ENCODE assay signal across 11 cellular contexts in genomic region chr2:26640331-26640745, GRCh38. TPM values are rescaled to one million over a fixed set of nuclear protein-coding genes. Genes with fewer than 3 reads are reported as not detected.
DNase-seq lines count a peak whose midpoint lies in the region; ATAC-seq and TF ChIP-seq lines count a peak whose summit lies in the region.
"Had no signal": no experiment of that assay in that cellular context is flagged by ENCODE, and none has a peak within 500 bp of the region (broad histone marks: within the 10 kb centered on the region; RNA-seq: fewer than 3 reads in every experiment).

No MANE protein-coding gene starts in this region.

- WGBS in right lobe of liver (ENCODE audit: insufficient coverage, low coverage, low lambda C conversion rate, missing lambda C conversion rate) = 17% methylated on average over 6 of the region's 8 CpGs

- in situ Hi-C loops in brain microvascular endothelial cell (cut with HindIII; ENCODE audit: low pct_ligation_motif_present, low sequenced_read_pairs) = no loop called here

- DNase-seq in BJ (ENCODE audit: low read depth) = peak; percentile 10
- DNase-seq in HS-5 (ENCODE audit: low read depth) = peak; percentile 53
- DNase-seq in brain microvascular endothelial cell = peak; percentile 45
- no peak for DNase-seq in right lobe of liver
- no peak for DNase-seq in NK-92 (lab: John Stamatoyannopoulos, UW; ENCODE audit: unreplicated experiment)
- DNase-seq in middle frontal gyrus (ENCODE audit: extremely low spot score, low spot score) = no peak
- DNase-seq in coronary artery (ENCODE audit: low spot score) = no peak
- DNase-seq: NCI-H1092 treated with DMSO at 0.1 percent for 48 hours had no signal

- TF ChIP-seq POLR2A in right lobe of liver (IDR thresholded peaks at IDR 0.05) = no peak

- intact Hi-C loops in right lobe of liver (cut with DNase I) = no loop called here

- H3K27me3 ChIP-seq in BJ (ENCODE audit: control insufficient read depth, insufficient read depth, low read length) (peaks cover 18% of the 10 kb centered on the region), brain microvascular endothelial cell (replicated peaks) (peaks cover 6% of the 10 kb centered on the region), right lobe of liver (no peaks in the 10 kb centered on the region)

- no peak overlapping the region for H3K27ac ChIP-seq in brain microvascular endothelial cell
- H3K27ac ChIP-seq in right lobe of liver = no peak overlapping the region
- no peak overlapping the region for H3K27ac ChIP-seq in coronary artery
- H3K27ac ChIP-seq: heart left ventricle had no signal

- POLR2A ChIA-PET in BJ (lab: Charles Lee) = no interaction called here

- H3K36me3 ChIP-seq in BJ (ENCODE audit: control insufficient read depth, insufficient read depth, low read length) (no peaks in the 10 kb centered on the region), brain microvascular endothelial cell (replicated peaks) (no peaks in the 10 kb centered on the region), right lobe of liver (no peaks in the 10 kb centered on the region)
- H3K36me3 ChIP-seq: heart left ventricle had no signal

- H3K4me3 ChIP-seq in BJ (ENCODE audit: low read depth, low read length) = no peak overlapping the region
- H3K4me3 ChIP-seq in brain microvascular endothelial cell (ENCODE audit: low read depth, low read length) = no peak overlapping the region
- no peak overlapping the region for H3K4me3 ChIP-seq in right lobe of liver
- H3K4me3 ChIP-seq in coronary artery = no peak overlapping the region
- H3K4me3 ChIP-seq: heart left ventricle had no signal

- H3K9me3 ChIP-seq in right lobe of liver = no peaks in the 10 kb centered on the region
- H3K9me3 ChIP-seq: heart left ventricle had no signal

- TF ChIP-seq CTCF in BJ (IDR thresholded peaks at IDR 0.05; ENCODE audit: insufficient read depth, low read depth, low read length) = no peak
- no peak for TF ChIP-seq CTCF in brain microvascular endothelial cell (IDR thresholded peaks at IDR 0.05; ENCODE audit: low read depth, low read length, missing control alignments)
- TF ChIP-seq CTCF in right lobe of liver (IDR thresholded peaks at IDR 0.05) = no peak
- no peak for TF ChIP-seq CTCF in coronary artery (IDR thresholded peaks at IDR 0.05)

- CTCF ChIA-PET in BJ (lab: Yijun Ruan, JAX) = interaction anchor here (0.8 to 1.3 kb wide), 4 partner anchors 10 to 106 kb away, joined by 3 to 4 read pairs (median 3); no protein-coding TSS in a partner anchor

- peak; percentile 26 to 54 (median 42) for ATAC-seq in right lobe of liver
- ATAC-seq in HG02623 (IDR thresholded peaks at IDR 0.05; ENCODE audit: unreplicated experiment) = no peak

- no peaks in the 10 kb centered on the region for H3K4me1 ChIP-seq in right lobe of liver
- H3K4me1 ChIP-seq: heart left ventricle had no signal

RNA-seq across cellular contexts. Expression of gene CIB4, which starts 0.8 kb away (rescaled TPM):
- not detected in 2 replicates for polyA plus RNA-seq in BJ (2011; rRNA removed)
- not detected in 2 replicates for polyA minus RNA-seq in BJ (2011; rRNA and poly(A)+ RNA removed)
- not detected for total RNA-seq in right lobe of liver
- total RNA-seq: heart left ventricle, temporal lobe had no signal
- polyA plus RNA-seq: heart left ventricle had no signal

RNA-seq across cellular contexts. Expression of gene KCNK3, which starts 52.2 kb away (rescaled TPM):
- polyA plus RNA-seq in BJ (2011; rRNA removed) = 0.13 and 0.22 TPM in 2 replicates
- polyA minus RNA-seq in BJ (2011; rRNA and poly(A)+ RNA removed) = 0.10 and 0.19 TPM in 2 replicates
- under 1 TPM; 0.18 to 0.43 (median 0.33) TPM for total RNA-seq in right lobe of liver

Comparison
In these comparisons a context has a peak if more than half of its experiments do, and no peak if none do; other contexts are left out.
1. DNase-seq: peak in BJ (single experiment), HS-5 (single experiment) and brain microvascular endothelial cell (single experiment); none in right lobe of liver (0 of 3), NK-92 (single experiment), middle frontal gyrus (single experiment) and coronary artery (single experiment).